In genomic region chr7:72785166-72785955, GRCh38 we compare ENCODE assay signal across 17 cellular contexts. TPM values are rescaled to one million over a fixed set of nuclear protein-coding genes. Genes with fewer than 3 reads are reported as not detected.
DNase-seq lines count a peak whose midpoint lies in the region; ATAC-seq, FAIRE-seq and TF ChIP-seq lines count a peak whose summit lies in the region.
"Had no signal": no experiment of that assay in that cellular context is flagged by ENCODE, and none has a peak within 500 bp of the region (broad histone marks: within the 10 kb centered on the region; RNA-seq: fewer than 3 reads in every experiment).

No MANE protein-coding gene starts in this region.

- no peaks in the 10 kb centered on the region for H3K9me2 ChIP-seq in GM23338 (ENCODE audit: insufficient read depth)

- H2AFZ ChIP-seq in GM23338 = no peak overlapping the region

- DNase-seq in GM23338 (ENCODE audit: low spot score) (no peak), amniotic epithelial cell (ENCODE audit: low read depth) (peak; percentile 67), frontal cortex (ENCODE audit: low spot score in 2 of 2) (no peak), renal cortical epithelial cell (ENCODE audit: low read depth) (peak; percentile 61), C1 segment of cervical spinal cord (lab: John Stamatoyannopoulos, UW) (no peak), MG63 (no peak)
- no peak for DNase-seq in stimulated activated naive CD4-positive, alpha-beta T cell treated with Interleukin-2 at 50 U/mL for 16 hours (lab: John Stamatoyannopoulos, UW)
- DNase-seq: activated CD4-positive, CD25-positive, alpha-beta regulatory T cell treated with anti-CD3 and anti-CD28 coated beads, Interleukin-2, amount 50 U/mL, for 72 hours; activated gamma-delta T cell; DMS79 treated with DMSO at 0.1 percent for 48 hours; NCI-H1105 treated with DMSO at 0.1 percent for 48 hours; NCI-H2171; NK-92 treated with Interleukin-12 subunit alpha and Interleukin-12 subunit beta, amount 100 ng/mL, for 24 hours; T-helper 1 cell; tibial artery had no signal

- H3K36me3 ChIP-seq in GM23338 (ENCODE audit: insufficient read depth) = no peaks in the 10 kb centered on the region
- no peaks in the 10 kb centered on the region for H3K36me3 ChIP-seq in MG63
- H3K36me3 ChIP-seq: tibial artery had no signal

- no peak overlapping the region for H3K4me3 ChIP-seq in GM23338
- H3K4me3 ChIP-seq in MG63 = no peak overlapping the region
- H3K4me3 ChIP-seq: tibial artery had no signal

- no peaks in the 10 kb centered on the region for H3K79me2 ChIP-seq in GM23338 (replicated peaks; ENCODE audit: insufficient read depth)

- no peaks in the 10 kb centered on the region for H3K27me3 Mint-ChIP-seq in GM23338 (ENCODE audit: insufficient read depth, low read depth, poor library complexity)

- no peaks in the 10 kb centered on the region for H4K20me1 ChIP-seq in GM23338 (replicated peaks; ENCODE audit: insufficient read depth)

- H3K27me3 ChIP-seq in GM23338 (ENCODE audit: insufficient read depth) (no peaks in the 10 kb centered on the region), MG63 (no peaks in the 10 kb centered on the region)
- H3K27me3 ChIP-seq: tibial artery had no signal

- no peaks in the 10 kb centered on the region for H3K9me3 Mint-ChIP-seq in GM23338

- no peak overlapping the region for H3K4me2 ChIP-seq in GM23338

- no peaks in the 10 kb centered on the region for H3K9me3 ChIP-seq in MG63
- H3K9me3 ChIP-seq: tibial artery had no signal

- no peak for TF ChIP-seq CTCF in GM23338 (conservative IDR thresholded peaks at IDR 0.05; ENCODE audit: low read depth in 2 of 2)

- H3K27ac Mint-ChIP-seq in GM23338 = 0 out of 2 replicates have a peak overlapping the region, but pooled peaks have one; percentile 56

- H3K27ac ChIP-seq in GM23338 (ENCODE audit: low read depth) = no peak overlapping the region

- no peak for ATAC-seq in GM23338
- ATAC-seq: Right ventricle myocardium inferior had no signal

- no peaks in the 10 kb centered on the region for H3K4me1 ChIP-seq in GM23338 (ENCODE audit: insufficient read depth)

- peaks cover 13% of the 10 kb centered on the region for H3K36me3 Mint-ChIP-seq in GM23338 (ENCODE audit: low read depth)

- no peaks in the 10 kb centered on the region for H3F3A ChIP-seq in GM23338 (replicated peaks; ENCODE audit: low read depth)

- peaks cover 12% of the 10 kb centered on the region; the same call in 2 of the 3 replicates for H3K4me1 Mint-ChIP-seq in GM23338

- FAIRE-seq in frontal cortex (lab: Jason Lieb, UNC) = peak; percentile 44
- FAIRE-seq: H54 had no signal

- H3K4me3 Mint-ChIP-seq in GM23338 = no peak overlapping the region

TF ChIP-seq in GM23338, 12 proteins besides CTCF, POLR2A, EP300 and RAD21:
- TF ChIP-seq REST (IDR thresholded peaks at IDR 0.05; ENCODE audit: unreplicated experiment) (no peak), POLR2AphosphoS5 (IDR thresholded peaks at IDR 0.05; ENCODE audit: low read depth) (no peak), CREB1 (CRISPR knock-in tag; IDR thresholded peaks at IDR 0.05; ENCODE audit: low read depth) (no peak), STAT1 (IDR thresholded peaks at IDR 0.05; ENCODE audit: unreplicated experiment) (no peak), EZH2 (IDR thresholded peaks at IDR 0.05; ENCODE audit: low read depth, unreplicated experiment) (no peak), ZNF114 (CRISPR knock-in tag; IDR thresholded peaks at IDR 0.05) (no peak), ETS1 (IDR thresholded peaks at IDR 0.05) (no peak), NANOG (IDR thresholded peaks at IDR 0.05; ENCODE audit: borderline replicate concordance) (no peak)

RNA-seq across cellular contexts. Expression of gene TYW1B, which starts 42.6 kb away (rescaled TPM):
- 2.8 and 4.6 TPM in 2 replicates for total RNA-seq in GM23338 (2014; rRNA removed; shearing (Covaris generic))
- 5.6 and 6.2 TPM in 2 replicates for polyA plus RNA-seq in GM23338 (2016; fragmentation: Nextera tagmentation; extraction: Ambion mirVana)
- total RNA-seq in frontal cortex = 2.0 TPM
- 0.87 and 2.8 TPM in 2 replicates for total RNA-seq in renal cortical epithelial cell
- 0.52 and 3.6 TPM in 2 replicates for total RNA-seq in MG63 (2014; rRNA removed; shearing (Covaris generic); ENCODE audit: low replicate concordance)

Comparison
In these comparisons a context has a peak if more than half of its experiments do, and no peak if none do; other contexts are left out.
1. DNase-seq: peak in amniotic epithelial cell (single experiment) and renal cortical epithelial cell (single experiment); none in GM23338 (single experiment), frontal cortex (0 of 2), stimulated activated naive CD4-positive, alpha-beta T cell treated with Interleukin-2 at 50 U/mL for 16 hours (single experiment), C1 segment of cervical spinal cord (0 of 14) and MG63 (single experiment).